In the genomic region with DNA sequence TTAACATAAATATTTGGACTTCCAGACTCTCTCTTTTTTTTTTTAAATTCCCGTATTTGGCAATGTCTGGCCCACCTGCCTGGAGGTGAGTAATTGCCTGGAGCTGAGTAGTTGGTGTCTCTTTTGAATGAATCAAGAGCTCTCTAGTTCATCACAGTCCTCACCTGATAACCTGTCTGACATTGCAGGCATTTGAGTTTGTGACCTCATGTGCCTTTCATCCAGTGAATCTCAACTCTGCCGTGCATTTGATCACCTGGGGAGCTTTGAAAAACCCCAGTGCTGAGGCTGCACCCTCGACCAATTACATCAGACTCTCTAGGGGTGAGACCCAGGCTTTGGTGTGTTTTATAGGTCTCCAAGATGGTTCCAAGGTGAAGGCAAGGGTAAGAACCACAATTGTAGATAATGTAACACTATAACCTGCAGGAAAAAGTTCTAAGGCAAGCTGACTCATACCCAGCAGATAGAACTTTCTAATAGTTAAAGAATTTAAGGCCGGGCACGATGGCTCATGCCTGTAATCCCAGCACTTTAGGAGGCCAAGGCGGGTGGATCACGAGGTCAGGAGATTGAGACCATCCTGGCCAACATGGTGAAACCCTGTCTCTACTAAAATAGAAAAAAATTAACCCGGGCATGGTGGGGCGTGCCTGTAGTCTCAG, we compare ENCODE assay signal across 30 cellular contexts. TPM values are rescaled to one million over a fixed set of nuclear protein-coding genes. Genes with fewer than 3 reads are reported as not detected.
A peak's percentile ranks its signal among the peaks of the same experiment; 100 is the strongest.
DNase-seq lines count a peak whose midpoint lies in the region; ATAC-seq, FAIRE-seq and TF ChIP-seq lines count a peak whose summit lies in the region.
"Had no signal": no experiment of that assay in that cellular context is flagged by ENCODE, and none has a peak within 500 bp of the region (broad histone marks: within the 10 kb centered on the region; RNA-seq: fewer than 3 reads in every experiment).

No MANE protein-coding gene starts in this region.

- DNase-seq in MCF 10A (ENCODE audit: unreplicated experiment) (peak; percentile 36), breast epithelium (ENCODE audit: low spot score in 2 of 2) (no peak), PC-3 (peak; percentile 63), fibroblast of mammary gland (ENCODE audit: low read depth) (peak; percentile 45), H54 (ENCODE audit: insufficient read length, low spot score) (no peak), natural killer cell (no peak)
- DNase-seq: activated CD4-positive, alpha-beta T cell treated with anti-CD3 and anti-CD28 coated beads, Interleukin-2, amount 50 U/mL, for 4 hours; activated CD8-positive, alpha-beta memory T cell treated with anti-CD3 and anti-CD28 coated beads, Interleukin-2, amount 50 U/mL, for 4 hours; activated naive CD8-positive, alpha-beta T cell treated with anti-CD3 and anti-CD28 coated beads for 36 hours; COR-L47; effector CD4-positive, alpha-beta T cell; KG1; NCI-H1105 treated with DMSO at 0.1 percent for 48 hours; NCI-H2029 treated with DMSO at 0.1 percent for 48 hours; NCI-H226; NCI-H774; nucleus accumbens; stimulated activated CD4-positive, alpha-beta T cell treated with anti-CD3 and anti-CD28 coated beads, Interleukin-12 subunit alpha, Interleukin-12 subunit beta, amount 100 ng/mL, for 4 hours; stimulated activated CD4-positive, alpha-beta T cell treated with anti-CD3 and anti-CD28 coated beads, Interleukin-4, amount 100 ng/mL, for 4 hours; stimulated activated naive CD8-positive, alpha-beta T cell treated with anti-CD3 and anti-CD28 coated beads, Interleukin-15, Interleukin-2, amounts not matched to agents 100 U/mL and 50 U/mL, for 24 hours had no signal

- H3K36me3 Mint-ChIP-seq in MCF 10A (ENCODE audit: insufficient read depth, unreplicated experiment) (no peaks in the 10 kb centered on the region), natural killer cell (no peaks in the 10 kb centered on the region)
- H3K36me3 Mint-ChIP-seq: activated naive CD8-positive, alpha-beta T cell treated with anti-CD3 and anti-CD28 coated beads for 36 hours had no signal

- H3K27ac ChIP-seq in breast epithelium (no peak overlapping the region), PC-3 (ENCODE audit: low read length) (no peak overlapping the region; the same call in 1 of the 2 replicates)
- H3K27ac ChIP-seq: esophagus muscularis mucosa had no signal

- no peaks in the 10 kb centered on the region for H3K79me2 ChIP-seq in PC-3 (ENCODE audit: low read length)

- CTCF ChIA-PET in MCF 10A (lab: Yijun Ruan, JAX), result interaction anchor here (0.6 kb wide), 1 partner anchor 16 kb away, joined by 4 read pairs; no protein-coding TSS in a partner anchor
- CTCF ChIA-PET in PC-3 (lab: Charles Lee), result interaction anchor here (0.7 kb wide), 1 partner anchor 188 kb away, joined by 3 read pairs; no protein-coding TSS in a partner anchor

- H4K20me1 ChIP-seq in PC-3 (ENCODE audit: low read length), result no peaks in the 10 kb centered on the region

- H3K9me3 Mint-ChIP-seq in MCF 10A (ENCODE audit: unreplicated experiment) (peaks cover 4% of the 10 kb centered on the region), natural killer cell (peaks cover 0 to 4% of the 10 kb centered on the region in 2 donors)

- H3K9me3 ChIP-seq in breast epithelium (peaks cover 5 to 7% of the 10 kb centered on the region in 2 donors), PC-3 (ENCODE audit: low read length) (no peaks in the 10 kb centered on the region)

- no peaks in the 10 kb centered on the region for H3K9me2 ChIP-seq in PC-3 (replicated peaks; ENCODE audit: low read length)

- H3K4me3 ChIP-seq in breast epithelium (no peak overlapping the region), PC-3 (ENCODE audit: low read length) (no peak overlapping the region), fibroblast of mammary gland (ENCODE audit: control insufficient read depth, low read depth, low read length) (no peak overlapping the region)
- H3K4me3 ChIP-seq: esophagus muscularis mucosa had no signal

- H3K4me1 ChIP-seq in breast epithelium, result no peaks in the 10 kb centered on the region
- peaks cover 32% of the 10 kb centered on the region for H3K4me1 ChIP-seq in PC-3 (ENCODE audit: insufficient read depth, low read length)
- H3K4me1 ChIP-seq: esophagus muscularis mucosa had no signal

- FAIRE-seq in H54 (lab: Jason Lieb, UNC), result no peak
- FAIRE-seq: A204.1, H1 had no signal

- intact Hi-C loops in MCF 10A (cut with micrococcal nuclease), result no loop called here
- intact Hi-C loops in breast epithelium (cut with DNase I; ENCODE audit: low total_unique reads), result no loop called here
- intact Hi-C loops in PC-3 (cut with micrococcal nuclease), result loop anchor here (2.0 to 10.0 kb wide), 2 partner anchors 69 to 185 kb away; no protein-coding TSS in a partner anchor
- intact Hi-C loops in natural killer cell (cut with micrococcal nuclease), result no loop called here

- BruUV-seq in MCF 10A (replicated peaks; lab: Mats Ljungman, UMichigan) (no TSS peak), PC-3 (replicated peaks; lab: Mats Ljungman, UMichigan) (no TSS peak)

- TF ChIP-seq CTCF in MCF 10A (IDR thresholded peaks at IDR 0.05; ENCODE audit: unreplicated experiment) (no peak), breast epithelium (IDR thresholded peaks at IDR 0.05) (no peak), PC-3 (conservative IDR thresholded peaks at IDR 0.05; ENCODE audit: low read depth, low read length) (no peak), fibroblast of mammary gland (conservative IDR thresholded peaks at IDR 0.05; ENCODE audit: control insufficient read depth, insufficient read depth, low read depth, low read length) (no peak), natural killer cell (IDR thresholded peaks at IDR 0.05) (no peak)

- H3K4me2 ChIP-seq in PC-3 (ENCODE audit: low read length), result peak overlapping the region; percentile 27; the same call in 1 of the 2 replicates

- H3K27me3 ChIP-seq in breast epithelium (no peaks in the 10 kb centered on the region), PC-3 (ENCODE audit: low read length) (no peaks in the 10 kb centered on the region)
- H3K27me3 ChIP-seq: esophagus muscularis mucosa had no signal

- H3K9ac ChIP-seq in PC-3 (ENCODE audit: low read length), result no peak overlapping the region

- H3K4me3 Mint-ChIP-seq in MCF 10A (ENCODE audit: unreplicated experiment), result no peak overlapping the region
- no peak overlapping the region for H3K4me3 Mint-ChIP-seq in natural killer cell
- H3K4me3 Mint-ChIP-seq: activated naive CD8-positive, alpha-beta T cell treated with anti-CD3 and anti-CD28 coated beads for 36 hours; B cell; WTC11 had no signal

- TF ChIP-seq POLR2A in breast epithelium (IDR thresholded peaks at IDR 0.05) (no peak), H54 (IDR thresholded peaks at IDR 0.05; ENCODE audit: low read depth, low read length) (no peak)

- H3F3A ChIP-seq in PC-3 (ENCODE audit: low read length, unreplicated experiment), result peaks cover 4% of the 10 kb centered on the region

- H3K27ac Mint-ChIP-seq in MCF 10A (ENCODE audit: low read depth, unreplicated experiment) (no peak overlapping the region), natural killer cell (no peak overlapping the region)
- H3K27ac Mint-ChIP-seq: activated naive CD8-positive, alpha-beta T cell treated with anti-CD3 and anti-CD28 coated beads for 36 hours; B cell; WTC11 had no signal

- POLR2A ChIA-PET in MCF 10A (lab: Yijun Ruan, JAX), result no interaction called here
- POLR2A ChIA-PET in PC-3 (lab: Charles Lee; ENCODE audit: unreplicated experiment), result no interaction called here

- peaks cover 11% of the 10 kb centered on the region for H3K4me1 Mint-ChIP-seq in MCF 10A (ENCODE audit: insufficient read depth, unreplicated experiment)
- peaks cover 7 to 13% of the 10 kb centered on the region in 2 donors for H3K4me1 Mint-ChIP-seq in natural killer cell
- H3K4me1 Mint-ChIP-seq: B cell had no signal

- no peak overlapping the region for H2AFZ ChIP-seq in PC-3 (ENCODE audit: low read length)

- no peaks in the 10 kb centered on the region for H3K27me3 Mint-ChIP-seq in MCF 10A (ENCODE audit: insufficient read depth, unreplicated experiment)
- peaks cover 8 to 17% of the 10 kb centered on the region in 2 donors for H3K27me3 Mint-ChIP-seq in natural killer cell (ENCODE audit: low read depth in 2 of 2)

- H3K36me3 ChIP-seq in breast epithelium (no peaks in the 10 kb centered on the region), PC-3 (ENCODE audit: low read depth, low read length) (no peaks in the 10 kb centered on the region)
- H3K36me3 ChIP-seq: esophagus muscularis mucosa had no signal

- ATAC-seq in PC-3 (peak; percentile 41), HG03521 (IDR thresholded peaks at IDR 0.05; ENCODE audit: unreplicated experiment) (no peak), HG02938 (IDR thresholded peaks at IDR 0.05; ENCODE audit: unreplicated experiment) (no peak), natural killer cell (no peak)
- ATAC-seq: stimulated activated naive CD8-positive, alpha-beta T cell treated with anti-CD3 and anti-CD28 coated beads, Interleukin-15, Interleukin-2, amounts not matched to agents 100 U/mL and 50 U/mL, for 24 hours; WTC11 had no signal

RNA-seq across cellular contexts. Expression of a gene that starts 24.5 kb away (rescaled TPM):
- 0.14 and 0.17 TPM in 2 replicates for total RNA-seq in MCF 10A (2022)
- 1 to 10 TPM in 2 of 3 donors, under 1 TPM in 1; 0.33 to 9.1 (median 7.3) TPM for total RNA-seq in breast epithelium
- total RNA-seq in PC-3 (2014; rRNA removed), result not detected in 2 replicates
- total RNA-seq in natural killer cell, result not detected
- total RNA-seq: activated naive CD8-positive, alpha-beta T cell treated with anti-CD3 and anti-CD28 coated beads for 36 hours; B cell; chondrocyte; HT-29; T-helper 2 cell treated with Interferon-gamma antibody and Interleukin-4, amounts not matched to agents 100 ng/mL and 5 ng/mL, for 36 hours had no signal

Comparison
In these comparisons a context has a peak if more than half of its experiments do, and no peak if none do; other contexts are left out.
1. DNase-seq: peak in MCF 10A (single experiment), PC-3 (single experiment) and fibroblast of mammary gland (single experiment); none in breast epithelium (0 of 2), H54 (single experiment) and natural killer cell (single experiment).